ENCODE assay signal across 8 cellular contexts in the genomic region with DNA sequence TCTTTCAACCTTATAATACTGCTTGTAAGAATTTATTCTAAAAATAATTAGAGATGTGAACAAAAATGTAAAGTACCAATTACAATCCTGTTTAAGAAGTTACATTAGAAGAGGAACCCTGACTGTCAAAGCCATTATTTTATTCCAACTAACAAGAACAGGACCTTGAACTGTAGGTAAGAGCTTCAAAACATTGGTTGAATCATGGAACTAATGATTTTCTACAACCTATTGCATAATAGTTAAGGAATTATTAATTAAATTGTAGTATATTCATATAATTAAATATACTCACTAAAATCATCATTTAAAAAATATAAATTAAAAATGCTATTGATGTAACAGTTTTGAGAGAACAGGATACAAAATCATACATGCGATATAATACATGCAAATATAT.
"Had no signal": no experiment of that assay in that cellular context is flagged by ENCODE, and none has a peak within 500 bp of the region (broad histone marks: within the 10 kb centered on the region; RNA-seq: fewer than 3 reads in every experiment).

No MANE protein-coding gene starts in this region.

- H3K27ac ChIP-seq: GM23248 had no signal

- H2AFZ ChIP-seq: GM23248 had no signal

- H3K36me3 ChIP-seq: HAP-1 had no signal

- H3K9me3 Mint-ChIP-seq: HFFc6 had no signal

- H3K4me1 ChIP-seq: HAP-1 had no signal

- H3K4me3 ChIP-seq: GM23248, HAP-1, K562 had no signal

- FAIRE-seq: HTR-8/SVneo, K562 had no signal

- ATAC-seq: HCT116, K562 had no signal

- H3K4me3 Mint-ChIP-seq: HFFc6 had no signal

- H3K27ac Mint-ChIP-seq: HFFc6 had no signal

- DNase-seq: GM23248, GOT3, H7, HFFc6 had no signal

- H3K9me3 ChIP-seq: HAP-1 had no signal

- H3K9ac ChIP-seq: GM23248 had no signal
